ENCODE assay signal across 8 cellular contexts in genomic region chr11:99916078-99916477, GRCh38.
"Had no signal": no experiment of that assay in that cellular context is flagged by ENCODE, and none has a peak within 500 bp of the region (broad histone marks: within the 10 kb centered on the region; RNA-seq: fewer than 3 reads in every experiment).

No MANE protein-coding gene starts in this region.

- H3K36me3 Mint-ChIP-seq: IgD-negative memory B cell had no signal

- H3K9me3 ChIP-seq: HAP-1 had no signal

- H3K4me1 ChIP-seq: HAP-1 had no signal

- H3K4me3 Mint-ChIP-seq: HFFc6, IgD-negative memory B cell had no signal

- H3K4me3 ChIP-seq: GM23248, HAP-1 had no signal

- H3K27ac Mint-ChIP-seq: HFFc6, IgD-negative memory B cell had no signal

- H3K27me3 Mint-ChIP-seq: IgD-negative memory B cell had no signal

- DNase-seq: GM23248, GOT3, H7, HFFc6, KBM-7 had no signal

- H3K9ac ChIP-seq: GM23248 had no signal

- H2AFZ ChIP-seq: GM23248 had no signal

- H3K4me1 Mint-ChIP-seq: IgD-negative memory B cell had no signal

- ATAC-seq: HCT116 had no signal

- H3K27ac ChIP-seq: GM23248 had no signal

- H3K36me3 ChIP-seq: HAP-1 had no signal
